In genomic region chr17:39640493-39641118, GRCh38 we compare ENCODE assay signal across 25 cellular contexts. TPM values are rescaled to one million over a fixed set of nuclear protein-coding genes. Genes with fewer than 3 reads are reported as not detected.
A peak's percentile ranks its signal among the peaks of the same experiment; 100 is the strongest.
DNase-seq lines count a peak whose midpoint lies in the region; ATAC-seq and TF ChIP-seq lines count a peak whose summit lies in the region.
"Had no signal": no experiment of that assay in that cellular context is flagged by ENCODE, and none has a peak within 500 bp of the region (broad histone marks: within the 10 kb centered on the region; RNA-seq: fewer than 3 reads in every experiment).

No MANE protein-coding gene starts in this region.

- no peak for DNase-seq in CD4-positive, alpha-beta T cell
- DNase-seq in NT2/D1 (ENCODE audit: low read depth, low spot score) (no peak), adrenal gland (peak in 5 of 7 donors; percentile 47 to 68 (median 63)), endothelial cell (ENCODE audit: low spot score) (no peak), HEK293T (ENCODE audit: extremely low spot score) (no peak), mesendoderm (no peak), foreskin fibroblast (no peak)
- no peak for DNase-seq in naive thymus-derived CD8-positive, alpha-beta T cell
- DNase-seq: activated CD4-positive, alpha-beta T cell treated with anti-CD3 and anti-CD28 coated beads for 48 hours; activated CD8-positive, alpha-beta memory T cell treated with anti-CD3 and anti-CD28 coated beads, Interleukin-2, amount 50 U/mL, for 48 hours; activated naive CD4-positive, alpha-beta T cell treated with anti-CD3 and anti-CD28 coated beads, Interleukin-2, amount 10 ng/mL, durations not matched to agents 7 days and 5 days; dermis blood vessel endothelial cell; Kasumi-1; left lung; NCI-H1436; NCI-H2171 treated with DMSO at 0.1 percent for 48 hours; NCI-H774; stimulated activated CD4-positive, alpha-beta T cell treated with anti-CD3 and anti-CD28 coated beads, Interleukin-2, amount 100 ng/mL, for 48 hours had no signal

- no peak overlapping the region for H3K4me3 ChIP-seq in NT2/D1 (ENCODE audit: insufficient read length, low read depth)
- peak overlapping the region in 1 of 4 donors; percentile 24 for H3K4me3 ChIP-seq in adrenal gland
- H3K4me3 ChIP-seq in mesendoderm (ENCODE audit: low read length): no peak overlapping the region
- H3K4me3 ChIP-seq in foreskin fibroblast (ENCODE audit: low read depth in 1 of 2, low read length in 2 of 2): no peak overlapping the region
- H3K4me3 ChIP-seq: left lung had no signal

- peaks cover 87% of the 10 kb centered on the region for H3K4me1 Mint-ChIP-seq in CD4-positive, alpha-beta T cell (ENCODE audit: low read depth)
- H3K4me1 Mint-ChIP-seq in naive thymus-derived CD8-positive, alpha-beta T cell: peaks cover 56 to 87% (median 86%) of the 10 kb centered on the region in 4 donors
- peaks cover 52% of the 10 kb centered on the region for H3K4me1 Mint-ChIP-seq in endothelial cell (ENCODE audit: unreplicated experiment)

- TF ChIP-seq POLR2A in adrenal gland (IDR thresholded peaks at IDR 0.05): no peak

- peak overlapping the region; percentile 67 for H3K4me3 Mint-ChIP-seq in CD4-positive, alpha-beta T cell
- peak overlapping the region; percentile 36 to 88 (median 74) for H3K4me3 Mint-ChIP-seq in naive thymus-derived CD8-positive, alpha-beta T cell
- no peak overlapping the region for H3K4me3 Mint-ChIP-seq in endothelial cell (ENCODE audit: unreplicated experiment)
- H3K4me3 Mint-ChIP-seq: activated naive CD4-positive, alpha-beta T cell treated with anti-CD3 and anti-CD28 coated beads, Interleukin-2, amount 10 ng/mL, durations not matched to agents 7 days and 5 days had no signal

- peak overlapping the region; percentile 54 for H3K9ac ChIP-seq in NT2/D1 (ENCODE audit: insufficient read length, low read depth)
- H3K9ac ChIP-seq in mesendoderm (ENCODE audit: low read length): no peak overlapping the region

- peaks cover 24% of the 10 kb centered on the region for H3K36me3 Mint-ChIP-seq in CD4-positive, alpha-beta T cell (ENCODE audit: low read depth)
- peaks cover 0 to 10% (median 0%) of the 10 kb centered on the region in 3 donors for H3K36me3 Mint-ChIP-seq in naive thymus-derived CD8-positive, alpha-beta T cell
- peaks cover 23% of the 10 kb centered on the region for H3K36me3 Mint-ChIP-seq in endothelial cell (ENCODE audit: low read depth, unreplicated experiment)
- H3K36me3 Mint-ChIP-seq: brain had no signal

- no peak overlapping the region for H3K56ac ChIP-seq in mesendoderm (ENCODE audit: low read length)

- no peak overlapping the region for H4K5ac ChIP-seq in mesendoderm (ENCODE audit: low read length)

- H3K4me1 ChIP-seq in NT2/D1 (ENCODE audit: insufficient read depth, insufficient read length) (peaks cover 43% of the 10 kb centered on the region), adrenal gland (replicated peaks in 1 of 2) (peaks cover 62 to 77% of the 10 kb centered on the region in 2 donors), mesendoderm (ENCODE audit: control insufficient read depth, low read depth, low read length) (peaks cover 16% of the 10 kb centered on the region)

- H2BK120ac ChIP-seq in mesendoderm (ENCODE audit: low read depth, low read length): no peak overlapping the region

- H3K79me1 ChIP-seq in mesendoderm (ENCODE audit: low read length): peaks cover 38% of the 10 kb centered on the region

- H3K27ac ChIP-seq in CD4-positive, alpha-beta T cell (ENCODE audit: low read depth, low read length): no peak overlapping the region
- H3K27ac ChIP-seq in adrenal gland: peak overlapping the region in 3 of 5 donors; percentile 55 to 75 (median 58)
- H3K27ac ChIP-seq in mesendoderm (ENCODE audit: low read depth, low read length): no peak overlapping the region

- no peak overlapping the region for H3K4me2 ChIP-seq in mesendoderm (ENCODE audit: low read length)

- H3K27me3 Mint-ChIP-seq in CD4-positive, alpha-beta T cell: no peaks in the 10 kb centered on the region
- H3K27me3 Mint-ChIP-seq in naive thymus-derived CD8-positive, alpha-beta T cell: no peaks in the 10 kb centered on the region
- peaks cover 12% of the 10 kb centered on the region for H3K27me3 Mint-ChIP-seq in endothelial cell (ENCODE audit: unreplicated experiment)
- H3K27me3 Mint-ChIP-seq: activated naive CD4-positive, alpha-beta T cell treated with anti-CD3 and anti-CD28 coated beads, Interleukin-2, amount 10 ng/mL, durations not matched to agents 7 days and 5 days; progenitor cell of endocrine pancreas had no signal

- H3K27me3 ChIP-seq in CD4-positive, alpha-beta T cell (ENCODE audit: control insufficient read depth, insufficient read depth, low read length): no peaks in the 10 kb centered on the region
- H3K27me3 ChIP-seq in NT2/D1 (ENCODE audit: insufficient read depth, insufficient read length) (peaks cover 4% of the 10 kb centered on the region), adrenal gland (no peaks in the 10 kb centered on the region), mesendoderm (ENCODE audit: insufficient read depth, low read length, poor library complexity) (no peaks in the 10 kb centered on the region)
- H3K27me3 ChIP-seq: left lung had no signal

- no peak for ATAC-seq in CD4-positive, alpha-beta T cell (ENCODE audit: poor library complexity)
- no peak for ATAC-seq in naive thymus-derived CD8-positive, alpha-beta T cell
- ATAC-seq: left lung, SK-N-SH treated with all-trans-retinoic acid at 6 μM for 48 hours had no signal

- H2AK5ac ChIP-seq in mesendoderm (ENCODE audit: low read length): no peak overlapping the region

- H3K18ac ChIP-seq in mesendoderm (ENCODE audit: low read length): no peak overlapping the region

- H3K9me3 Mint-ChIP-seq in CD4-positive, alpha-beta T cell: no peaks in the 10 kb centered on the region
- no peaks in the 10 kb centered on the region for H3K9me3 Mint-ChIP-seq in naive thymus-derived CD8-positive, alpha-beta T cell
- H3K9me3 Mint-ChIP-seq in endothelial cell (ENCODE audit: unreplicated experiment): no peaks in the 10 kb centered on the region
- H3K9me3 Mint-ChIP-seq: activated naive CD4-positive, alpha-beta T cell treated with anti-CD3 and anti-CD28 coated beads, Interleukin-2, amount 10 ng/mL, durations not matched to agents 7 days and 5 days; brain had no signal

- H2BK5ac ChIP-seq in mesendoderm (ENCODE audit: low read length): no peak overlapping the region

- no peak overlapping the region for H4K8ac ChIP-seq in mesendoderm (ENCODE audit: low read depth, low read length)

- H3K36me3 ChIP-seq in NT2/D1 (ENCODE audit: insufficient read depth, insufficient read length, low read length) (no peaks in the 10 kb centered on the region), adrenal gland (replicated peaks in 1 of 2) (no peaks in the 10 kb centered on the region), mesendoderm (ENCODE audit: control insufficient read depth, insufficient read depth, low read length) (no peaks in the 10 kb centered on the region)
- H3K36me3 ChIP-seq: left lung had no signal

- peak overlapping the region; percentile 30 for H3K27ac Mint-ChIP-seq in CD4-positive, alpha-beta T cell
- peak overlapping the region in 8 of 10 donors; percentile 33 to 89 (median 64) for H3K27ac Mint-ChIP-seq in naive thymus-derived CD8-positive, alpha-beta T cell
- no peak overlapping the region for H3K27ac Mint-ChIP-seq in endothelial cell (ENCODE audit: unreplicated experiment)
- H3K27ac Mint-ChIP-seq: activated naive CD4-positive, alpha-beta T cell treated with anti-CD3 and anti-CD28 coated beads, Interleukin-2, amount 10 ng/mL, durations not matched to agents 7 days and 5 days; progenitor cell of endocrine pancreas had no signal

- intact Hi-C loops in CD4-positive, alpha-beta T cell (cut with DNase I, micrococcal nuclease): no loop called here
- intact Hi-C loops in adrenal gland (cut with DNase I): no loop called here

- H3K4ac ChIP-seq in mesendoderm (ENCODE audit: low read depth, low read length): no peak overlapping the region

- H3K9me3 ChIP-seq in CD4-positive, alpha-beta T cell (ENCODE audit: control insufficient read depth, low read length): no peaks in the 10 kb centered on the region
- H3K9me3 ChIP-seq in NT2/D1 (ENCODE audit: insufficient read depth, low read length) (no peaks in the 10 kb centered on the region), adrenal gland (replicated peaks in 1 of 3) (no peaks in the 10 kb centered on the region)
- H3K9me3 ChIP-seq: left lung had no signal

- TF ChIP-seq CTCF in CD4-positive, alpha-beta T cell (IDR thresholded peaks at IDR 0.05): no peak
- no peak for TF ChIP-seq CTCF in adrenal gland (IDR thresholded peaks at IDR 0.05)
- TF ChIP-seq CTCF in endothelial cell (IDR thresholded peaks at IDR 0.05; ENCODE audit: unreplicated experiment): no peak
- TF ChIP-seq CTCF in foreskin fibroblast (IDR thresholded peaks at IDR 0.05; ENCODE audit: low read depth, low read length): no peak

- POLR2A ChIA-PET in CD4-positive, alpha-beta T cell (lab: Charles Lee): no interaction called here
- POLR2A ChIA-PET in naive thymus-derived CD8-positive, alpha-beta T cell (lab: Charles Lee): interaction anchor here (3.5 kb wide), 1 partner anchor 11 kb away, joined by 10 read pairs; no protein-coding TSS in a partner anchor
- POLR2A ChIA-PET in HEK293T (lab: Yijun Ruan, JAX): no interaction called here

- WGBS in adrenal gland, 4 donors: 31 to 38% (median 34%) methylated on average over 6 to 7 of the region's 7 CpGs
- no CpG with 5 or more reads among the region's 7 CpGs for WGBS in mesendoderm (ENCODE audit: extremely low coverage, insufficient coverage, low lambda C conversion rate)

- no peak overlapping the region for H2BK15ac ChIP-seq in mesendoderm (replicated peaks; ENCODE audit: low read depth)

- H3K23ac ChIP-seq in mesendoderm (ENCODE audit: low read length): no peak overlapping the region

- H3K79me2 ChIP-seq in mesendoderm (ENCODE audit: control insufficient read depth, insufficient read depth, low read length): peaks cover 13% of the 10 kb centered on the region

- CTCF ChIA-PET in CD4-positive, alpha-beta T cell (lab: Charles Lee): interaction anchor here (1.3 to 4.7 kb wide), 3 partner anchors 13 to 90 kb away, joined by 5 to 58 read pairs (median 5); partner anchors contain the start of gene MIEN1
- CTCF ChIA-PET in HEK293T (lab: Yijun Ruan, JAX): interaction anchor here (1.1 to 1.9 kb wide), 2 partner anchors 14 to 20 kb away, joined by 5 to 7 read pairs; no protein-coding TSS in a partner anchor

RNA-seq across cellular contexts. Expression of gene STARD3, which starts 3.7 kb away (rescaled TPM):
- total RNA-seq in CD4-positive, alpha-beta T cell: 10 to 100 TPM; 96.5 to 99.9 TPM
- total RNA-seq in adrenal gland (100 to 1,000 TPM in 3 of 8 donors, 10 to 100 TPM in 5; 38.6 to 129 (median 85.9) TPM), endothelial cell (ENCODE audit: unreplicated experiment) (77.7 TPM)
- 100 to 1,000 TPM; 101 to 220 (median 102) TPM for polyA plus RNA-seq in adrenal gland
- total RNA-seq in naive thymus-derived CD8-positive, alpha-beta T cell: 100 to 1,000 TPM; 154 to 167 TPM
- 10 to 100 TPM; 37.4 to 51.6 (median 43.0) TPM for polyA plus RNA-seq in naive thymus-derived CD8-positive, alpha-beta T cell
- 48.2 TPM for polyA plus RNA-seq in mesendoderm (2013, experiment 1 of 2)
- 45.8 TPM for polyA plus RNA-seq in mesendoderm (2013, experiment 2 of 2)

RNA-seq across cellular contexts. Expression of gene PPP1R1B, which starts 13.9 kb away (rescaled TPM):
- under 1 TPM in 1 of 2 experiments, not detected in 1; 0.25 TPM for total RNA-seq in CD4-positive, alpha-beta T cell
- total RNA-seq in adrenal gland (10 to 100 TPM in 3 of 8 donors, 1 to 10 TPM in 2, under 1 TPM in 2, not detected in 1; 0.32 to 39.7 (median 3.2) TPM), endothelial cell (ENCODE audit: unreplicated experiment) (not detected)
- 10 to 100 TPM; 37.5 to 58.0 (median 46.9) TPM for polyA plus RNA-seq in adrenal gland
- not detected for total RNA-seq in naive thymus-derived CD8-positive, alpha-beta T cell
- not detected for polyA plus RNA-seq in naive thymus-derived CD8-positive, alpha-beta T cell
- polyA plus RNA-seq in mesendoderm (2013, experiment 1 of 2): 1.7 TPM
- 1.8 TPM for polyA plus RNA-seq in mesendoderm (2013, experiment 2 of 2)
- total RNA-seq: dermis blood vessel endothelial cell, epithelial cell of proximal tubule, HT1080, myocyte, progenitor cell of endocrine pancreas had no signal

RNA-seq across cellular contexts. Expression of gene TCAP, which starts 24.5 kb away (rescaled TPM):
- total RNA-seq in CD4-positive, alpha-beta T cell: 1 to 10 TPM; 6.4 TPM
- total RNA-seq in adrenal gland (10 to 100 TPM in 1 of 8 donors, 1 to 10 TPM in 4, under 1 TPM in 2, not detected in 1; 0.78 to 13.6 (median 1.5) TPM), endothelial cell (ENCODE audit: unreplicated experiment) (1.2 TPM)
- 10 to 100 TPM in 1 of 3 donors, 1 to 10 TPM in 1, under 1 TPM in 1; 0.92 to 13.4 (median 2.9) TPM for polyA plus RNA-seq in adrenal gland
- 10 to 100 TPM in 1 of 2 experiments, 1 to 10 TPM in 1; 8.5 to 10.3 TPM for total RNA-seq in naive thymus-derived CD8-positive, alpha-beta T cell
- polyA plus RNA-seq in naive thymus-derived CD8-positive, alpha-beta T cell: under 1 TPM in 1 of 3 donors, not detected in 2; 0.11 TPM
- 0.10 TPM for polyA plus RNA-seq in mesendoderm (2013, experiment 1 of 2)
- 0.08 TPM for polyA plus RNA-seq in mesendoderm (2013, experiment 2 of 2)
- total RNA-seq: epithelial cell of proximal tubule had no signal

RNA-seq across cellular contexts. Expression of gene PNMT, which starts 27.6 kb away (rescaled TPM):
- under 1 TPM in 1 of 2 experiments, not detected in 1; 0.47 TPM for total RNA-seq in CD4-positive, alpha-beta T cell
- total RNA-seq in adrenal gland (100 to 1,000 TPM in 3 of 8 donors, 10 to 100 TPM in 1, 1 to 10 TPM in 2, under 1 TPM in 1, not detected in 1; 0.47 to 366 (median 11.4) TPM), endothelial cell (ENCODE audit: unreplicated experiment) (not detected)
- polyA plus RNA-seq in adrenal gland: 100 to 1,000 TPM; 185 to 593 (median 477) TPM
- total RNA-seq in naive thymus-derived CD8-positive, alpha-beta T cell: 1 to 10 TPM in 1 of 2 experiments, under 1 TPM in 1; 0.91 to 1.2 TPM
- under 1 TPM in 2 of 3 donors, not detected in 1; 0.43 to 0.64 TPM for polyA plus RNA-seq in naive thymus-derived CD8-positive, alpha-beta T cell
- polyA plus RNA-seq in mesendoderm (2013, experiment 1 of 2): 0.81 TPM
- polyA plus RNA-seq in mesendoderm (2013, experiment 2 of 2): 0.63 TPM
- total RNA-seq: epithelial cell of proximal tubule, HT1080 had no signal

RNA-seq across cellular contexts. Expression of gene NEUROD2, which starts 32.9 kb away (rescaled TPM):
- not detected for total RNA-seq in CD4-positive, alpha-beta T cell
- total RNA-seq in adrenal gland (not detected), endothelial cell (ENCODE audit: unreplicated experiment) (not detected)
- under 1 TPM in 1 of 3 donors, not detected in 2; 0.08 TPM for polyA plus RNA-seq in adrenal gland
- not detected for total RNA-seq in naive thymus-derived CD8-positive, alpha-beta T cell
- polyA plus RNA-seq in naive thymus-derived CD8-positive, alpha-beta T cell: not detected
- 0.01 TPM for polyA plus RNA-seq in mesendoderm (2013, experiment 1 of 2)
- polyA plus RNA-seq in mesendoderm (2013, experiment 2 of 2): 0.01 TPM
- total RNA-seq: dermis blood vessel endothelial cell, epithelial cell of proximal tubule, HT1080, left lung, progenitor cell of endocrine pancreas, skeletal muscle tissue had no signal

Comparison
In these comparisons a context has a peak if more than half of its experiments do, and no peak if none do; other contexts are left out.
1. DNase-seq: peak in adrenal gland (5 of 7); none in CD4-positive, alpha-beta T cell (0 of 10), NT2/D1 (single experiment), naive thymus-derived CD8-positive, alpha-beta T cell (0 of 10), endothelial cell (single experiment), HEK293T (single experiment), mesendoderm (single experiment) and foreskin fibroblast (0 of 2).
2. H3K27ac ChIP-seq: peak in adrenal gland (3 of 5); none in CD4-positive, alpha-beta T cell (single experiment) and mesendoderm (single experiment).